1 cellular context compared by ENCODE assay signal in the genomic region with DNA sequence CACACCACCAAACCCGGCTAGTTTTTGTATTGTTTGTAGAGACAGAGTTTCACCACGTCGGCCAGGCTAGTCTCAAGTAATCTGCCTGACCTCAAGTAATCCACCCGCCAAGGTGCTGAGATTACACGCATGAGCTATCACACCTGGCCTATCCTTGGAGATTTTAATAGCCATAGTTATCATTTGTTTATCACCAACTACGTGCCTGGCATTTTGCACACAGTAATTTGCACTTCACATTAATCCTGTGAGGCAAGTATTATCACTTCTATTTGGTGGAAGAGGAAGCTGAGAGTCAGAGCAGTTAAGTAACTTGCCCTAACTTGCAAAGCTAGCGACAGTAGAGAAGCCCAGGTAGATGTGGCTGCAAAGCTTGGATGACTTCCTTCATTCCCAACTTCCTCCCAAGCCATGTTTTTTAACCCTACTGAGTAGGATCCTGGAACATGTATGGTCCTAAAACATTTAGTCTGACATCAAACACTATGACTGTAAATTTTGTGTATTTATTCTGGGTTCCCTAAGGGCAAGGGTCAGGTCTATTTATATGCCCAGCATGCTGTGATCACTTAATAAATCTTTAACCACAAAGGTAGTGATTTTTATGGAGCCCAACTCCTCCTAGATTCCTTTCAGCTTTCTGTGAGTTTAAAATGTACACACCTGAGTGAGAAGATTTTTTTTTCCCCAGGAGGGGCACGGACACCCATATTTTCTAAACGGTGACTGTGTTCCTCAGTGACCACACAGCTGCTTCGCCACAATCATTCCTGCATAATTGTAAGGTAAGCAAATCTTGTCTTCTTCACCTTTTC.
TF ChIP-seq lines count a peak whose summit lies in the region.

No MANE protein-coding gene starts in this region.

TF ChIP-seq in GM23338, 12 proteins besides CTCF, POLR2A, EP300 and RAD21 (continued from another document):
- TF ChIP-seq, protein P1, sequence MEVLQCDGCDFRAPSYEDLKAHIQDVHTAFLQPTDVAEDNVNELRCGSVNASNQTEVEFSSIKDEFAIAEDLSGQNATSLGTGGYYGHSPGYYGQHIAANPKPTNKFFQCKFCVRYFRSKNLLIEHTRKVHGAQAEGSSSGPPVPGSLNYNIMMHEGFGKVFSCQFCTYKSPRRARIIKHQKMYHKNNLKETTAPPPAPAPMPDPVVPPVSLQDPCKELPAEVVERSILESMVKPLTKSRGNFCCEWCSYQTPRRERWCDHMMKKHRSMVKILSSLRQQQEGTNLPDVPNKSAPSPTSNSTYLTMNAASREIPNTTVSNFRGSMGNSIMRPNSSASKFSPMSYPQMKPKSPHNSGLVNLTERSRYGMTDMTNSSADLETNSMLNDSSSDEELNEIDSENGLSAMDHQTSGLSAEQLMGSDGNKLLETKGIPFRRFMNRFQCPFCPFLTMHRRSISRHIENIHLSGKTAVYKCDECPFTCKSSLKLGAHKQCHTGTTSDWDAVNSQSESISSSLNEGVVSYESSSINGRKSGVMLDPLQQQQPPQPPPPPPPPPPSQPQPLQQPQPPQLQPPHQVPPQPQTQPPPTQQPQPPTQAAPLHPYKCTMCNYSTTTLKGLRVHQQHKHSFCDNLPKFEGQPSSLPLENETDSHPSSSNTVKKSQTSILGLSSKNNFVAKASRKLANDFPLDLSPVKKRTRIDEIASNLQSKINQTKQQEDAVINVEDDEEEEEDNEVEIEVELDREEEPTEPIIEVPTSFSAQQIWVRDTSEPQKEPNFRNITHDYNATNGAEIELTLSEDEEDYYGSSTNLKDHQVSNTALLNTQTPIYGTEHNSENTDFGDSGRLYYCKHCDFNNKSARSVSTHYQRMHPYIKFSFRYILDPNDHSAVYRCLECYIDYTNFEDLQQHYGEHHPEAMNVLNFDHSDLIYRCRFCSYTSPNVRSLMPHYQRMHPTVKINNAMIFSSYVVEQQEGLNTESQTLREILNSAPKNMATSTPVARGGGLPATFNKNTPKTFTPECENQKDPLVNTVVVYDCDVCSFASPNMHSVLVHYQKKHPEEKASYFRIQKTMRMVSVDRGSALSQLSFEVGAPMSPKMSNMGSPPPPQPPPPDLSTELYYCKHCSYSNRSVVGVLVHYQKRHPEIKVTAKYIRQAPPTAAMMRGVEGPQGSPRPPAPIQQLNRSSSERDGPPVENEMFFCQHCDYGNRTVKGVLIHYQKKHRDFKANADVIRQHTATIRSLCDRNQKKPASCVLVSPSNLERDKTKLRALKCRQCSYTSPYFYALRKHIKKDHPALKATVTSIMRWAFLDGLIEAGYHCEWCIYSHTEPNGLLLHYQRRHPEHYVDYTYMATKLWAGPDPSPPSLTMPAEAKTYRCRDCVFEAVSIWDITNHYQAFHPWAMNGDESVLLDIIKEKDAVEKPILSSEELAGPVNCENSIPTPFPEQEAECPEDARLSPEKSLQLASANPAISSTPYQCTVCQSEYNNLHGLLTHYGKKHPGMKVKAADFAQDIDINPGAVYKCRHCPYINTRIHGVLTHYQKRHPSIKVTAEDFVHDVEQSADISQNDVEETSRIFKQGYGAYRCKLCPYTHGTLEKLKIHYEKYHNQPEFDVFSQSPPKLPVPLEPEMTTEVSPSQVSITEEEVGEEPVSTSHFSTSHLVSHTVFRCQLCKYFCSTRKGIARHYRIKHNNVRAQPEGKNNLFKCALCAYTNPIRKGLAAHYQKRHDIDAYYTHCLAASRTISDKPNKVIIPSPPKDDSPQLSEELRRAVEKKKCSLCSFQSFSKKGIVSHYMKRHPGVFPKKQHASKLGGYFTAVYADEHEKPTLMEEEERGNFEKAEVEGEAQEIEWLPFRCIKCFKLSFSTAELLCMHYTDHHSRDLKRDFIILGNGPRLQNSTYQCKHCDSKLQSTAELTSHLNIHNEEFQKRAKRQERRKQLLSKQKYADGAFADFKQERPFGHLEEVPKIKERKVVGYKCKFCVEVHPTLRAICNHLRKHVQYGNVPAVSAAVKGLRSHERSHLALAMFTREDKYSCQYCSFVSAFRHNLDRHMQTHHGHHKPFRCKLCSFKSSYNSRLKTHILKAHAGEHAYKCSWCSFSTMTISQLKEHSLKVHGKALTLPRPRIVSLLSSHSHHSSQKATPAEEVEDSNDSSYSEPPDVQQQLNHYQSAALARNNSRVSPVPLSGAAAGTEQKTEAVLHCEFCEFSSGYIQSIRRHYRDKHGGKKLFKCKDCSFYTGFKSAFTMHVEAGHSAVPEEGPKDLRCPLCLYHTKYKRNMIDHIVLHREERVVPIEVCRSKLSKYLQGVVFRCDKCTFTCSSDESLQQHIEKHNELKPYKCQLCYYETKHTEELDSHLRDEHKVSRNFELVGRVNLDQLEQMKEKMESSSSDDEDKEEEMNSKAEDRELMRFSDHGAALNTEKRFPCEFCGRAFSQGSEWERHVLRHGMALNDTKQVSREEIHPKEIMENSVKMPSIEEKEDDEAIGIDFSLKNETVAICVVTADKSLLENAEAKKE (CRISPR knock-in tag; IDR thresholded peaks at IDR 0.05), result no peak
- TF ChIP-seq POLR2AphosphoS5 (IDR thresholded peaks at IDR 0.05; ENCODE audit: low read depth) (no peak), JUNB (IDR thresholded peaks at IDR 0.05; ENCODE audit: unreplicated experiment) (no peak), ZNF114 (CRISPR knock-in tag; IDR thresholded peaks at IDR 0.05) (no peak), EZH2 (IDR thresholded peaks at IDR 0.05; ENCODE audit: low read depth, unreplicated experiment) (no peak), ZNF331 (CRISPR knock-in tag; IDR thresholded peaks at IDR 0.05; ENCODE audit: low read depth) (no peak), STAT1 (IDR thresholded peaks at IDR 0.05; ENCODE audit: unreplicated experiment) (no peak), NANOG (IDR thresholded peaks at IDR 0.05; ENCODE audit: borderline replicate concordance) (no peak), EZH2phosphoT487 (IDR thresholded peaks at IDR 0.05; ENCODE audit: unreplicated experiment) (no peak)
- TF ChIP-seq, protein P2, sequence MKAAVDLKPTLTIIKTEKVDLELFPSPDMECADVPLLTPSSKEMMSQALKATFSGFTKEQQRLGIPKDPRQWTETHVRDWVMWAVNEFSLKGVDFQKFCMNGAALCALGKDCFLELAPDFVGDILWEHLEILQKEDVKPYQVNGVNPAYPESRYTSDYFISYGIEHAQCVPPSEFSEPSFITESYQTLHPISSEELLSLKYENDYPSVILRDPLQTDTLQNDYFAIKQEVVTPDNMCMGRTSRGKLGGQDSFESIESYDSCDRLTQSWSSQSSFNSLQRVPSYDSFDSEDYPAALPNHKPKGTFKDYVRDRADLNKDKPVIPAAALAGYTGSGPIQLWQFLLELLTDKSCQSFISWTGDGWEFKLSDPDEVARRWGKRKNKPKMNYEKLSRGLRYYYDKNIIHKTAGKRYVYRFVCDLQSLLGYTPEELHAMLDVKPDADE (IDR thresholded peaks at IDR 0.05), result no peak
TF ChIP-seq in GM23338: peak in this region for 0.
